21 cellular contexts compared by ENCODE assay signal in the genomic region with DNA sequence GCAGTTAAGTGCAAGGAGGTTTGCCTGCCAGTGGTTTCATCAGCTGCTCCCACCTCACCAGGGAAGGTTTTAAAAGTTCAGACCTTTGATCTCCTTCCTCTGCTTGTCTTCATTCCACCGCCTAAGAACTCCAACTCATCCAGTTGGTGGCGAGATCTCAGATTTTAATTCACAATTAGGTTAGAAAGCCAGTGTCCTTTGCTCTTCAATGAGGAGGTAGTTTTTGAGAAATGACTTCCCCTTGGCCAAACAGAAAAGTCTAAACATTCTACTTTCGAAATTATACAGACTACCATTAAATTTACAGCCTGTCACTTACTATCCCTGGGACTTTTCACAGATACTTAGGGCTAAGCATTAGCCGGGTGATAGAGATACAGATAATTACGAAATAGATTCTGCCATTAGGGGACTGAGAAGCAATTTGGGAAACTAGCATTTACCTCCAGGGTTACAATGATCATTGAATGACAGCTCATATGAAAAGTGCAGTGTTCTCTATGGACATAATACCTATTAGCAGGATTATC.
"Had no signal": no experiment of that assay in that cellular context is flagged by ENCODE, and none has a peak within 500 bp of the region (broad histone marks: within the 10 kb centered on the region; RNA-seq: fewer than 3 reads in every experiment).

No MANE protein-coding gene starts in this region.

- H3K36me3 ChIP-seq: gastrocnemius medialis, ovary, right atrium auricular region, sigmoid colon, tibial artery, upper lobe of right lung had no signal

- H3K27ac Mint-ChIP-seq: immature natural killer cell, natural killer cell had no signal

- H3K9me3 ChIP-seq: gastrocnemius medialis, ovary, right atrium auricular region, sigmoid colon, tibial artery, upper lobe of right lung had no signal

- DNase-seq: central memory CD4-positive, alpha-beta T cell; effector CD4-positive, alpha-beta T cell; gastrocnemius medialis; glutamatergic neuron; immature natural killer cell; kidney; left cardiac atrium; left ventricle myocardium superior; natural killer cell; nucleus accumbens; ovary; sigmoid colon; stimulated activated CD4-positive, alpha-beta T cell treated with anti-CD3 and anti-CD28 coated beads, Interleukin-12 subunit alpha, Interleukin-12 subunit beta, amount 100 ng/mL, for 4 hours; stimulated activated naive CD4-positive, alpha-beta T cell; tibial artery; upper lobe of right lung had no signal

- H3K4me3 ChIP-seq: coronary artery, gastrocnemius medialis, lung, ovary, right atrium auricular region, sigmoid colon, skin epidermis, tibial artery, upper lobe of right lung had no signal

- H3K9me3 Mint-ChIP-seq: neural crest cell had no signal

- H3K36me3 Mint-ChIP-seq: immature natural killer cell, natural killer cell had no signal

- H3K4me3 Mint-ChIP-seq: immature natural killer cell, natural killer cell, neural crest cell had no signal

- H3K27me3 ChIP-seq: gastrocnemius medialis, ovary, right atrium auricular region, sigmoid colon, tibial artery, upper lobe of right lung had no signal

- H3K4me1 Mint-ChIP-seq: immature natural killer cell, natural killer cell, neural crest cell had no signal

- H3K4me1 ChIP-seq: gastrocnemius medialis, right atrium auricular region, tibial artery, upper lobe of right lung had no signal

- H3K27ac ChIP-seq: coronary artery, gastrocnemius medialis, ovary, right atrium auricular region, sigmoid colon, skin epidermis, tibial artery, upper lobe of right lung had no signal

- FAIRE-seq: kidney had no signal
